Comparison of ENCODE assay signal across 8 cellular contexts in the genomic region with DNA sequence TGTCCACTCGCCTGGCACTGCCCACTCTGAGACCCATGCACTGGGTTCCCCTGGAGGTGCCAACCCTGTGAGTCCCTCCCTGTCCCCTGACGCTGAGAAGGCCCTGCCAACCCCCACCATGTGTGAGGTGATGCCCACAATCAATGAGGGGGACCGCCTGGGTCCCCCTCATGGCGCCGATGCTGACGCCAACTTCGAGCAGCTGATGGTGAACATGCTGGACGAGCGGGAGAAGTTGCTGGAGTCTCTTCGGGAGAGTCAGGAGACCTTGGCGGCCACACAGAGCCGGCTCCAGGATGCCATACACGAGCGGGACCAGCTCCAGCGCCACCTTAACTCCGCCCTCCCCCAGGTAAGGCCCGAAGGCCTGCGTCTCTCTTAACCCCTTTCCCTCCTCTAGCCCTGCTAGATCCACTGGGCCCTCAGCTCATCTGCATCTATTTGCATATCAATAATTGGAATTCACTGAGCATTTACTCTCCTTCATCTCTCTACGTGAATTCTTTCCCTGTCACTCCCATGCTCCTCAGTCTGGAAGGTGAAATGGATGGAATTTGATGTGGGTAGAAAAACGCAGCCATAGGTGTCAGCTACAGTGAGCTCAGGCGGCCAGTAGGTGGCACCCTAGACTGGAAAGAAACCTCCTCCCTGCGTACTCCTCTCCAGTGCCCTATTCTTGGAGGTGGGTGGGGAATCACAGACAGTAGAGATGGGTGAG. TPM values are rescaled to one million over a fixed set of nuclear protein-coding genes. Genes with fewer than 3 reads are reported as not detected.
DNase-seq lines count a peak whose midpoint lies in the region; ATAC-seq and TF ChIP-seq lines count a peak whose summit lies in the region.

No MANE protein-coding gene starts in this region.

- ATAC-seq in activated CD8-positive, alpha-beta T cell treated with anti-CD3 and anti-CD28 coated beads for 36 hours: peak; percentile 89
- ATAC-seq in effector memory CD8-positive, alpha-beta T cell (replicated peaks): peak; percentile 91
- no peak for ATAC-seq in GM21786 (IDR thresholded peaks at IDR 0.05; ENCODE audit: unreplicated experiment)

- H3K9me3 Mint-ChIP-seq in HFFc6: no peaks in the 10 kb centered on the region
- H3K9me3 Mint-ChIP-seq in activated CD8-positive, alpha-beta T cell treated with anti-CD3 and anti-CD28 coated beads for 36 hours: no peaks in the 10 kb centered on the region
- H3K9me3 Mint-ChIP-seq in effector memory CD8-positive, alpha-beta T cell: no peaks in the 10 kb centered on the region

- H3K4me1 Mint-ChIP-seq in HFFc6 (ENCODE audit: low read depth): peaks cover 57% of the 10 kb centered on the region
- peaks cover 6% of the 10 kb centered on the region for H3K4me1 Mint-ChIP-seq in activated CD8-positive, alpha-beta T cell treated with anti-CD3 and anti-CD28 coated beads for 36 hours (ENCODE audit: low read depth)
- peaks cover 4 to 6% of the 10 kb centered on the region in 2 donors for H3K4me1 Mint-ChIP-seq in effector memory CD8-positive, alpha-beta T cell (ENCODE audit: low read depth in 2 of 2)

- TF ChIP-seq CTCF in HFFc6 (IDR thresholded peaks at IDR 0.05): peak; percentile 92
- TF ChIP-seq CTCF in activated CD8-positive, alpha-beta T cell treated with anti-CD3 and anti-CD28 coated beads for 36 hours (IDR thresholded peaks at IDR 0.05): peak; percentile 77

- H3K4me3 Mint-ChIP-seq in HFFc6: peak overlapping the region; percentile 22; the same call in 1 of the 2 replicates
- H3K4me3 Mint-ChIP-seq in activated CD8-positive, alpha-beta T cell treated with anti-CD3 and anti-CD28 coated beads for 36 hours: no peak overlapping the region
- no peak overlapping the region for H3K4me3 Mint-ChIP-seq in effector memory CD8-positive, alpha-beta T cell

- H3K36me3 Mint-ChIP-seq in HFFc6 (ENCODE audit: low read depth): no peaks in the 10 kb centered on the region
- H3K36me3 Mint-ChIP-seq in activated CD8-positive, alpha-beta T cell treated with anti-CD3 and anti-CD28 coated beads for 36 hours (ENCODE audit: low read depth): peaks cover 11% of the 10 kb centered on the region
- no peaks in the 10 kb centered on the region for H3K36me3 Mint-ChIP-seq in effector memory CD8-positive, alpha-beta T cell (ENCODE audit: insufficient read depth)

- peak overlapping the region; percentile 44; the same call in 1 of the 2 replicates for H3K27ac Mint-ChIP-seq in HFFc6
- H3K27ac Mint-ChIP-seq in activated CD8-positive, alpha-beta T cell treated with anti-CD3 and anti-CD28 coated beads for 36 hours: no peak overlapping the region
- H3K27ac Mint-ChIP-seq in effector memory CD8-positive, alpha-beta T cell: no peak overlapping the region

- CTCF ChIA-PET in activated CD8-positive, alpha-beta T cell treated with anti-CD3 and anti-CD28 coated beads for 36 hours (lab: Charles Lee): interaction anchor here (0.6 to 4.5 kb wide), 61 partner anchors 9 to 384 kb away, joined by 3 to 92 read pairs (median 5); a partner anchor contains a TSS

- intact Hi-C loops in activated CD8-positive, alpha-beta T cell treated with anti-CD3 and anti-CD28 coated beads for 36 hours (cut with micrococcal nuclease): loop anchor here (2.0 to 5.0 kb wide), 2 partner anchors 133 to 178 kb away; no protein-coding TSS in a partner anchor

- peaks cover 8% of the 10 kb centered on the region for H3K27me3 Mint-ChIP-seq in HFFc6 (ENCODE audit: insufficient read depth)
- H3K27me3 Mint-ChIP-seq in activated CD8-positive, alpha-beta T cell treated with anti-CD3 and anti-CD28 coated beads for 36 hours: peaks cover 4% of the 10 kb centered on the region
- peaks cover 18 to 54% of the 10 kb centered on the region in 2 donors for H3K27me3 Mint-ChIP-seq in effector memory CD8-positive, alpha-beta T cell

- POLR2A ChIA-PET in activated CD8-positive, alpha-beta T cell treated with anti-CD3 and anti-CD28 coated beads for 36 hours (lab: Charles Lee): no interaction called here

- peak; percentile 45 for DNase-seq in COR-L47 (lab: John Stamatoyannopoulos, UW)
- DNase-seq in HFFc6: peak; percentile 61
- DNase-seq in NCI-H748 (lab: John Stamatoyannopoulos, UW; ENCODE audit: unreplicated experiment): peak; percentile 61
- peak; percentile 77 for DNase-seq in activated CD8-positive, alpha-beta T cell treated with anti-CD3 and anti-CD28 coated beads for 36 hours
- peak; percentile 49 to 56 (median 55) for DNase-seq in effector memory CD8-positive, alpha-beta T cell
- DNase-seq in mesenteric fat pad (ENCODE audit: low spot score): peak; percentile 79
- DNase-seq in stimulated activated CD8-positive, alpha-beta memory T cell treated with anti-CD3 and anti-CD28 coated beads, Interleukin-4, amount 100 ng/mL, for 1 hour (ENCODE audit: low read depth in 2 of 2, low spot score in 1 of 2): peak; percentile 22 to 27

RNA-seq across cellular contexts. Expression of a gene that starts 12.8 kb away (rescaled TPM):
- 1 to 10 TPM in 1 of 6 experiments, under 1 TPM in 5; 0.37 to 1.3 (median 0.58) TPM for total RNA-seq in HFFc6 (2021; fragmentation: NEBNext Ultra II Directional; extraction: Animal tissue kit (Norgen Biotek cat#: 25700))
- 10 to 100 TPM; 78.8 to 79.9 TPM for total RNA-seq in activated CD8-positive, alpha-beta T cell treated with anti-CD3 and anti-CD28 coated beads for 36 hours
- total RNA-seq in mesenteric fat pad: 0.55 TPM

RNA-seq across cellular contexts. Expression of a gene that starts 31.9 kb away (rescaled TPM):
- 10 to 100 TPM; 38.6 to 50.6 (median 45.1) TPM for total RNA-seq in HFFc6 (2021; fragmentation: NEBNext Ultra II Directional; extraction: Animal tissue kit (Norgen Biotek cat#: 25700))
- total RNA-seq in activated CD8-positive, alpha-beta T cell treated with anti-CD3 and anti-CD28 coated beads for 36 hours: 10 to 100 TPM; 76.5 to 82.2 TPM
- 48.7 TPM for total RNA-seq in mesenteric fat pad

RNA-seq across cellular contexts. Expression of a gene that starts 46.8 kb away (rescaled TPM):
- not detected for total RNA-seq in HFFc6 (2021; fragmentation: NEBNext Ultra II Directional; extraction: Animal tissue kit (Norgen Biotek cat#: 25700))
- total RNA-seq in activated CD8-positive, alpha-beta T cell treated with anti-CD3 and anti-CD28 coated beads for 36 hours: not detected
- not detected for total RNA-seq in mesenteric fat pad

Comparison
In these comparisons a context has a peak if more than half of its experiments do, and no peak if none do; other contexts are left out.
1. DNase-seq: peak in every context shown above with its lines; median percentile 79 in mesenteric fat pad; 77 in activated CD8-positive, alpha-beta T cell treated with anti-CD3 and anti-CD28 coated beads for 36 hours; 61 in HFFc6; 61 in NCI-H748; 55 in effector memory CD8-positive, alpha-beta T cell; 45 in COR-L47; 24 in stimulated activated CD8-positive, alpha-beta memory T cell treated with anti-CD3 and anti-CD28 coated beads, Interleukin-4, amount 100 ng/mL, for 1 hour.
2. RNA of a gene that starts 12.8 kb away (total RNA-seq): 78.8 to 79.9 TPM in activated CD8-positive, alpha-beta T cell treated with anti-CD3 and anti-CD28 coated beads for 36 hours; 0.37 to 1.3 TPM in HFFc6 and 0.55 TPM in mesenteric fat pad (single experiment); every median in the first group is over 10 times any median in the second.